ENCODE assay signal across 10 cellular contexts in genomic region chr16:17598968-17599367, GRCh38.
"Had no signal": no experiment of that assay in that cellular context is flagged by ENCODE, and none has a peak within 500 bp of the region (broad histone marks: within the 10 kb centered on the region; RNA-seq: fewer than 3 reads in every experiment).

No MANE protein-coding gene starts in this region.

- H2AFZ ChIP-seq: GM23248, GM23338 had no signal

- FAIRE-seq: H54 had no signal

- H3K4me2 ChIP-seq: GM23338 had no signal

- H3K9ac ChIP-seq: GM23248 had no signal

- H3K36me3 ChIP-seq: HAP-1 had no signal

- H3K4me1 ChIP-seq: HAP-1 had no signal

- DNase-seq: GM23248, GOT3, H7, H9, HCEC 1CT, HFFc6 had no signal

- H3K27ac ChIP-seq: GM23248 had no signal

- ATAC-seq: GM23338, HCT116 had no signal

- H3K4me3 ChIP-seq: GM23248, GM23338, HAP-1 had no signal
